ENCODE assay signal across 15 cellular contexts in genomic region chr4:94488667-94489066, GRCh38. TPM values are rescaled to one million over a fixed set of nuclear protein-coding genes. Genes with fewer than 3 reads are reported as not detected.
DNase-seq lines count a peak whose midpoint lies in the region; ATAC-seq and TF ChIP-seq lines count a peak whose summit lies in the region.
"Had no signal": no experiment of that assay in that cellular context is flagged by ENCODE, and none has a peak within 500 bp of the region (broad histone marks: within the 10 kb centered on the region; RNA-seq: fewer than 3 reads in every experiment).

No MANE protein-coding gene starts in this region.

- no peak for TF ChIP-seq POLR2A in HCT116 (IDR thresholded peaks at IDR 0.05; ENCODE audit: borderline replicate concordance, extremely low read depth, insufficient read depth, insufficient read length)
- TF ChIP-seq POLR2A in sigmoid colon (IDR thresholded peaks at IDR 0.05) = no peak
- no peak for TF ChIP-seq POLR2A in Peyer's patch (IDR thresholded peaks at IDR 0.05)

- DNase-seq in HCT116 (ENCODE audit: low read depth, low spot score) = no peak
- peak; percentile 69 for DNase-seq in amniotic epithelial cell (ENCODE audit: low read depth)
- DNase-seq in foreskin fibroblast = peak; percentile 66 to 79
- DNase-seq in sigmoid colon = no peak
- no peak for DNase-seq in NCI-H446 treated with DMSO at 0.1 percent for 48 hours (lab: John Stamatoyannopoulos, UW)
- no peak for DNase-seq in activated CD8-positive, alpha-beta memory T cell treated with anti-CD3 and anti-CD28 coated beads, Interleukin-2, amount 50 U/mL, for 4 hours
- no peak for DNase-seq in Peyer's patch
- DNase-seq in NAMALWA (ENCODE audit: low spot score) = no peak
- DNase-seq: activated CD4-positive, CD25-positive, alpha-beta regulatory T cell; activated T-cell treated with anti-CD3 and anti-CD28 coated beads, Interleukin-2, amount 50 U/mL, for 48 hours; caudate nucleus; MM.1S; nucleus accumbens; SJCRH30; stimulated activated CD4-positive, alpha-beta T cell treated with anti-CD3 and anti-CD28 coated beads, Interleukin-2, amount 100 ng/mL, for 24 hours had no signal

- RAD21 ChIA-PET in HCT116 (lab: Charles Lee; ENCODE audit: low non-redundant PET in 1 of 2, low total read pairs in 2 of 2, uncharacterized antibody in 2 of 2, unreplicated experiment in 2 of 2) = no interaction called here

- no peaks in the 10 kb centered on the region for H3K9me2 ChIP-seq in HCT116 (ENCODE audit: insufficient read depth)

- no peaks in the 10 kb centered on the region for H4K20me1 ChIP-seq in HCT116 (ENCODE audit: insufficient read depth)

- no peaks in the 10 kb centered on the region for H3K9me3 ChIP-seq in HCT116 (ENCODE audit: control insufficient read depth in 1 of 2, insufficient read depth in 1 of 2, low read depth in 1 of 2, low read length in 2 of 2)
- H3K9me3 ChIP-seq in sigmoid colon = no peaks in the 10 kb centered on the region
- H3K9me3 ChIP-seq in Peyer's patch = no peaks in the 10 kb centered on the region

- H2AFZ ChIP-seq in HCT116 (ENCODE audit: low read depth, low read length, poor library complexity, severe bottlenecking) = no peak overlapping the region

- H3K79me2 ChIP-seq in HCT116 (ENCODE audit: insufficient read depth, low read length) = peaks cover 71% of the 10 kb centered on the region

- H3K4me1 ChIP-seq in HCT116 (ENCODE audit: control insufficient read depth in 1 of 2, insufficient read depth in 2 of 2, low read length in 2 of 2) (peaks cover 59 to 70% of the 10 kb centered on the region in 2 experiments), sigmoid colon (peaks cover 0 to 50% (median 30%) of the 10 kb centered on the region in 4 donors), Peyer's patch (no peaks in the 10 kb centered on the region)
- H3K4me1 ChIP-seq: SJCRH30 had no signal

- no peak overlapping the region for H3K9ac ChIP-seq in HCT116 (ENCODE audit: low read length)

- H3K36me3 ChIP-seq in HCT116 (ENCODE audit: control insufficient read depth in 1 of 2, insufficient read depth in 2 of 2, low read length in 2 of 2) (no peaks in the 10 kb centered on the region), sigmoid colon (no peaks in the 10 kb centered on the region), Peyer's patch (no peaks in the 10 kb centered on the region)
- H3K36me3 ChIP-seq: SJCRH30 had no signal

- intact Hi-C loops in HCT116 (cut with micrococcal nuclease) (no loop called here), sigmoid colon (cut with DNase I) (no loop called here)

- TF ChIP-seq EP300 in sigmoid colon (IDR thresholded peaks at IDR 0.05) = no peak

- H3K4me3 ChIP-seq in HCT116 (replicated peaks in 1 of 2; ENCODE audit: low read depth in 1 of 2, low read length in 2 of 2) = no peak overlapping the region
- no peak overlapping the region for H3K4me3 ChIP-seq in foreskin fibroblast (ENCODE audit: low read depth in 1 of 2, low read length in 2 of 2)
- no peak overlapping the region for H3K4me3 ChIP-seq in sigmoid colon
- H3K4me3 ChIP-seq in Peyer's patch = no peak overlapping the region
- H3K4me3 ChIP-seq: SJCRH30 had no signal

- TF ChIP-seq RAD21 in HCT116 (IDR thresholded peaks at IDR 0.05; ENCODE audit: low read depth) = no peak

- BruUV-seq in HCT116 (replicated peaks; lab: Mats Ljungman, UMichigan) = no TSS peak

- H3K4me2 ChIP-seq in HCT116 (ENCODE audit: low read length) = peak overlapping the region; percentile 40

- POLR2A ChIA-PET in HCT116 (lab: Charles Lee) = no interaction called here

- peak; percentile 41 for ATAC-seq in HCT116

- H3K27ac ChIP-seq in HCT116 (ENCODE audit: low read depth, low read length) = no peak overlapping the region; the same call in 1 of the 2 replicates
- H3K27ac ChIP-seq in sigmoid colon = peak overlapping the region in 3 of 4 donors; percentile 20 to 49 (median 33)
- peak overlapping the region in 1 of 4 donors; percentile 22 for H3K27ac ChIP-seq in Peyer's patch
- H3K27ac ChIP-seq: SJCRH30 had no signal

- CTCF ChIA-PET in HCT116 (lab: Charles Lee) = no interaction called here

- H3K27me3 ChIP-seq in HCT116 (ENCODE audit: insufficient read depth, low read length) = no peaks in the 10 kb centered on the region
- H3K27me3 ChIP-seq in sigmoid colon = no peaks in the 10 kb centered on the region
- no peaks in the 10 kb centered on the region for H3K27me3 ChIP-seq in Peyer's patch
- H3K27me3 ChIP-seq: SJCRH30 had no signal

- WGBS in sigmoid colon, 2 donors = 51 to 80% methylated on average over 4 of the region's 4 CpGs

- TF ChIP-seq CTCF in HCT116 (IDR thresholded peaks at IDR 0.05 in 2 of 3, conservative IDR thresholded peaks at IDR 0.05 in 1 of 3; ENCODE audit: borderline replicate concordance in 1 of 3, insufficient read depth in 1 of 3, low read depth in 2 of 3, low read length in 2 of 3) (no peak), foreskin fibroblast (IDR thresholded peaks at IDR 0.05; ENCODE audit: low read depth, low read length) (no peak), sigmoid colon (IDR thresholded peaks at IDR 0.05) (no peak), Peyer's patch (IDR thresholded peaks at IDR 0.05) (no peak)

TF ChIP-seq in HCT116, 20 proteins besides CTCF, POLR2A, EP300 and RAD21:
- TF ChIP-seq FOSL1 (IDR thresholded peaks at IDR 0.05; ENCODE audit: low read depth) = 0 out of 2 replicates have a peak, but pooled peaks have one; percentile 14
- TF ChIP-seq ZBTB33 (IDR thresholded peaks at IDR 0.05; ENCODE audit: extremely low read depth, insufficient replicate concordance, low read length) = no peak

RNA-seq across cellular contexts. Expression of gene PDLIM5, which starts 36.9 kb away (rescaled TPM):
- total RNA-seq in HCT116 (2021; ENCODE audit: unreplicated experiment) (130 TPM), sigmoid colon (100 to 1,000 TPM; 167 to 221 (median 204) TPM), Peyer's patch (100 to 1,000 TPM; 112 to 197 (median 158) TPM)
- 43.9 and 49.0 TPM in 2 replicates for polyA plus RNA-seq in HCT116 (2012)
- 10 to 100 TPM; 31.2 to 43.0 (median 39.6) TPM for polyA plus RNA-seq in sigmoid colon

Comparison
In these comparisons a context has a peak if more than half of its experiments do, and no peak if none do; other contexts are left out.
1. DNase-seq: peak in amniotic epithelial cell (single experiment) and foreskin fibroblast (2 of 2); none in HCT116 (single experiment), sigmoid colon (single experiment), NCI-H446 treated with DMSO at 0.1 percent for 48 hours (single experiment), activated CD8-positive, alpha-beta memory T cell treated with anti-CD3 and anti-CD28 coated beads, Interleukin-2, amount 50 U/mL, for 4 hours (single experiment), Peyer's patch (0 of 3) and NAMALWA (single experiment).